ENCODE assay signal across 16 cellular contexts in the genomic region with DNA sequence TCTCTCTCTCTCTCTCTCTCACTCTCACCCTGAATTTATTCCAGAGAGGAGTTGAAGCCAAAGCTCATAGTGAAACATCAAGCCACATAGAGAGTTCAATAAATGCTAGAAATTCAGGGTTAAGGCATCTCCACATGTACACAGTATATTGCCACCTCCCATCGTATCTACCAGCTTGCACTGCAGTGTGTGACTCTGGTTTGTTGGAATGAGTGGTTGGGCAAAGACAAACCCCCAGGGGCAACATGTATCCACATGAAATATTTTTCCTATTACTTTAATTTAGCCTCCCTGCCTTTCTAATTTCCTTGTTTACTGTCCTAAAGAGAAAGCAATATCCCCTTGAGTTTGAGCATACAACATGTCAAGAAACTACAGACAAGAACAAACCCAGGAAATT.
A peak's percentile ranks its signal among the peaks of the same experiment; 100 is the strongest.
DNase-seq lines count a peak whose midpoint lies in the region; TF ChIP-seq lines count a peak whose summit lies in the region.
"Had no signal": no experiment of that assay in that cellular context is flagged by ENCODE, and none has a peak within 500 bp of the region (broad histone marks: within the 10 kb centered on the region; RNA-seq: fewer than 3 reads in every experiment).

No MANE protein-coding gene starts in this region.

- in situ Hi-C loops in G401 (cut with HindIII; ENCODE audit: low sequenced_read_pairs) = no loop called here
- in situ Hi-C loops in GM13977 (cut with MboI; ENCODE audit: low pct_unique_long_range_greater_than_20kb, low sequenced_read_pairs, unreplicated experiment) = no loop called here

- no peak overlapping the region for H2AFZ ChIP-seq in MM.1S (ENCODE audit: low read length)

- no peaks in the 10 kb centered on the region for H3K9me3 ChIP-seq in MM.1S (replicated peaks; ENCODE audit: insufficient read depth, low read length)
- H3K9me3 ChIP-seq: HAP-1, SJCRH30 had no signal

- H3K36me3 ChIP-seq in MM.1S (replicated peaks; ENCODE audit: insufficient read depth, low read length) = no peaks in the 10 kb centered on the region
- H3K36me3 ChIP-seq: HAP-1, SJCRH30 had no signal

- no peaks in the 10 kb centered on the region for H3K27me3 ChIP-seq in MM.1S (replicated peaks; ENCODE audit: insufficient read depth, low read length)

- no peaks in the 10 kb centered on the region for H3F3A ChIP-seq in MM.1S (ENCODE audit: insufficient read depth, low read length)

- H3K4me3 ChIP-seq in lower leg skin (ENCODE audit: low read depth, poor library complexity, severe bottlenecking) = no peak overlapping the region
- no peak overlapping the region for H3K4me3 ChIP-seq in MM.1S (ENCODE audit: low read length)
- H3K4me3 ChIP-seq: HAP-1, SJCRH30 had no signal

- no peaks in the 10 kb centered on the region for H3K4me1 ChIP-seq in MM.1S (ENCODE audit: low read length)
- H3K4me1 ChIP-seq: HAP-1, SJCRH30 had no signal

- no peak overlapping the region for H3K4me2 ChIP-seq in MM.1S (ENCODE audit: low read depth, low read length)
- H3K4me2 ChIP-seq: KMS-11 had no signal

- no peak for TF ChIP-seq POLR2A in lower leg skin (IDR thresholded peaks at IDR 0.05)

- 0 to 9% methylated on average over 1 of the region's 1 CpG for WGBS in lower leg skin, 2 donors

- peak; percentile 16 for DNase-seq in AG20443 (ENCODE audit: low spot score)
- DNase-seq in G401 (ENCODE audit: low spot score) = peak; percentile 11
- DNase-seq in T1000 (lab: John Stamatoyannopoulos, UW) = peak; percentile 27
- DNase-seq in fibroblast of peridontal ligament (ENCODE audit: extremely low read depth) = peak; percentile 6
- no peak for DNase-seq in NCI-H69 (lab: John Stamatoyannopoulos, UW)
- no peak for DNase-seq in lower leg skin (ENCODE audit: low spot score in 2 of 2)
- no peak for DNase-seq in GM13977 (ENCODE audit: low spot score)
- DNase-seq in MM.1S = no peak
- DNase-seq: COR-L47, NCI-H1417 treated with DMSO at 0.1 percent for 48 hours, NCI-H2029, NCI-H774, SJCRH30 had no signal

- no peak overlapping the region for H3K27ac ChIP-seq in MM.1S (ENCODE audit: low read length)
- H3K27ac ChIP-seq: HL-60, KMS-11, SJCRH30 had no signal

- H4K20me1 ChIP-seq in MM.1S (ENCODE audit: insufficient read depth, low read length) = no peaks in the 10 kb centered on the region

- no peaks in the 10 kb centered on the region; the same call in 1 of the 2 replicates for H3K9me2 ChIP-seq in MM.1S (replicated peaks; ENCODE audit: insufficient read depth, low read length)

- intact Hi-C loops in lower leg skin (cut with DNase I; ENCODE audit: low total_unique reads) = no loop called here

- no peak for TF ChIP-seq CTCF in lower leg skin (IDR thresholded peaks at IDR 0.05)
- TF ChIP-seq CTCF in GM13977 (IDR thresholded peaks at IDR 0.05; ENCODE audit: extremely low read depth, insufficient read depth, missing control alignments) = no peak
- TF ChIP-seq CTCF in MM.1S (IDR thresholded peaks at IDR 0.05; ENCODE audit: low read length) = no peak

- no peaks in the 10 kb centered on the region for H3K79me2 ChIP-seq in MM.1S (ENCODE audit: low read length)

- no peak overlapping the region for H3K9ac ChIP-seq in MM.1S (ENCODE audit: low read length)
- H3K9ac ChIP-seq: KMS-11 had no signal

Comparison
In these comparisons a context has a peak if more than half of its experiments do, and no peak if none do; other contexts are left out.
1. DNase-seq: peak in AG20443 (single experiment), G401 (single experiment), T1000 (single experiment) and fibroblast of peridontal ligament (single experiment); none in NCI-H69 (single experiment), lower leg skin (0 of 2), GM13977 (single experiment) and MM.1S (single experiment).